10 cellular contexts compared by ENCODE assay signal in the genomic region with DNA sequence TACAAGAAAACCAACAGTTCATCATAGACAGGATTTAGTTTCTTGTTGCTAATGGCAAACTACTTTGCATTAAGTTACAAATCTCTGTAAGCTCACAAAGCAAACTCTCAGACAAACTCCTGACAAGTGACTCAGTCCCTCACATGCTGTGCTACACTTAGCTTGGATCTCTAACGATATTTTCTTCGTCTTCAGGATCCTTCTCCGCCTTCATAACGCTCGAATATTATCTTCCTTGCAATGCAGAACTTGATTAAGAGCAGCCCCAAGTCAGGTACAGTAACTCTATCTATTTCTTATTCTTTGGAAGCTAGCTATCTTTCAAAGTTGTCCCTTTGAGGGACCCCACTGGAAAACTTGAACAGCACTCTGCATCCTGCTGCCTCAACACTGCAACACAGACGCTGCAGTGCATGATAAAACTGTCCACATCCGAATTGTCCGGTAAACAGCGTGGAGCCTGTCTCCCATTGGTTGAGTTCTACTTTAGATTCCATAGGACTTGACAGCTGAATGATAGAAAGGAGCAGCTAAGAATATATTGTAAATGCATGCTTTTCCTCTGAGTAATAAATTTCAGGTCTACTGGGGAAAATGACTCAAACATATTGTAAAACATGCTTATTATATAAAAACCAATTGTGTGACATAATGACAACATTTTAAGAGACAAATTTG.
DNase-seq lines count a peak whose midpoint lies in the region; TF ChIP-seq lines count a peak whose summit lies in the region.
"Had no signal": no experiment of that assay in that cellular context is flagged by ENCODE, and none has a peak within 500 bp of the region (broad histone marks: within the 10 kb centered on the region; RNA-seq: fewer than 3 reads in every experiment).

No MANE protein-coding gene starts in this region.

- peaks cover 82% of the 10 kb centered on the region for H3K4me1 ChIP-seq in Caco-2
- H3K4me1 ChIP-seq in Peyer's patch = peaks cover 0 to 14% (median 0%) of the 10 kb centered on the region in 4 donors

- POLR2A ChIA-PET in Caco-2 (lab: Charles Lee) = no interaction called here

- H3K27me3 Mint-ChIP-seq in Caco-2 (ENCODE audit: insufficient read depth, unreplicated experiment) (no peaks in the 10 kb centered on the region), progenitor cell of endocrine pancreas (peaks cover 10% of the 10 kb centered on the region)

- peak overlapping the region; percentile 62 for H3K4me3 Mint-ChIP-seq in Caco-2 (ENCODE audit: unreplicated experiment)
- H3K4me3 Mint-ChIP-seq in progenitor cell of endocrine pancreas (ENCODE audit: low read depth) = peak overlapping the region; percentile 50

- no peak for TF ChIP-seq POLR2A in Peyer's patch (IDR thresholded peaks at IDR 0.05)

- no peaks in the 10 kb centered on the region for H3K27me3 ChIP-seq in Caco-2 (replicated peaks; ENCODE audit: control insufficient read depth, insufficient read depth, low read length)
- no peaks in the 10 kb centered on the region for H3K27me3 ChIP-seq in WERI-Rb-1 (ENCODE audit: insufficient read depth, low read depth, severe bottlenecking)
- no peaks in the 10 kb centered on the region for H3K27me3 ChIP-seq in Peyer's patch

- H3K9me3 Mint-ChIP-seq in Caco-2 (ENCODE audit: unreplicated experiment) = no peaks in the 10 kb centered on the region
- H3K9me3 Mint-ChIP-seq in progenitor cell of endocrine pancreas (ENCODE audit: low read depth) = peaks cover 2% of the 10 kb centered on the region

- H3K27ac Mint-ChIP-seq in Caco-2 (ENCODE audit: unreplicated experiment) (peak overlapping the region; percentile 64), progenitor cell of endocrine pancreas (peak overlapping the region; percentile 21)

- H3K4me3 ChIP-seq in Caco-2 (ENCODE audit: low read depth, low read length) (no peak overlapping the region), SK-N-MC (peak overlapping the region; percentile 80), WERI-Rb-1 (ENCODE audit: low read depth, low read length) (no peak overlapping the region), Peyer's patch (no peak overlapping the region)

- H3K36me3 Mint-ChIP-seq in Caco-2 (ENCODE audit: insufficient read depth, unreplicated experiment) (peaks cover 21% of the 10 kb centered on the region), progenitor cell of endocrine pancreas (ENCODE audit: insufficient read depth) (peaks cover 4% of the 10 kb centered on the region)

- TF ChIP-seq CTCF in Caco-2 (IDR thresholded peaks at IDR 0.05; ENCODE audit: insufficient read depth in 1 of 2, low read depth in 1 of 2, low read length in 1 of 2, severe bottlenecking in 1 of 2, unreplicated experiment in 1 of 2) = no peak
- no peak for TF ChIP-seq CTCF in progenitor cell of endocrine pancreas (IDR thresholded peaks at IDR 0.05; ENCODE audit: unreplicated experiment)
- no peak for TF ChIP-seq CTCF in WERI-Rb-1 (IDR thresholded peaks at IDR 0.05; ENCODE audit: low read depth, low read length)
- TF ChIP-seq CTCF in Peyer's patch (IDR thresholded peaks at IDR 0.05) = no peak

- H3K9me3 ChIP-seq in Caco-2 = no peaks in the 10 kb centered on the region
- H3K9me3 ChIP-seq in SK-N-MC (ENCODE audit: low read depth, low read length) = no peaks in the 10 kb centered on the region
- H3K9me3 ChIP-seq in WERI-Rb-1 (ENCODE audit: severe bottlenecking) = no peaks in the 10 kb centered on the region
- no peaks in the 10 kb centered on the region for H3K9me3 ChIP-seq in Peyer's patch

- H3K9ac ChIP-seq in SK-N-MC (ENCODE audit: insufficient read length) = peak overlapping the region; percentile 60

- no peak for DNase-seq in Caco-2
- DNase-seq in SK-N-MC (ENCODE audit: low read depth, low spot score) = no peak
- DNase-seq in fibroblast of the conjunctiva (ENCODE audit: low read depth) = peak; percentile 21
- no peak for DNase-seq in progenitor cell of endocrine pancreas (ENCODE audit: low spot score, unreplicated experiment)
- no peak for DNase-seq in WERI-Rb-1
- DNase-seq in AML-193 (lab: John Stamatoyannopoulos, UW) = no peak
- DNase-seq in stimulated activated CD4-positive, alpha-beta T cell treated with anti-CD3 and anti-CD28 coated beads, Interleukin-4, amount 100 ng/mL, for 1 hour = no peak
- no peak for DNase-seq in Peyer's patch
- DNase-seq: DMS79 treated with DMSO at 0.1 percent for 48 hours, NCI-H526 treated with DMSO at 0.1 percent for 48 hours had no signal

- H3K4me1 Mint-ChIP-seq in Caco-2 (ENCODE audit: low read depth, unreplicated experiment) (peaks cover 66% of the 10 kb centered on the region), progenitor cell of endocrine pancreas (ENCODE audit: low read depth) (peaks cover 59% of the 10 kb centered on the region)

- CTCF ChIA-PET in Caco-2 (lab: Charles Lee) = interaction anchor here (1.7 kb wide), 1 partner anchor 21 kb away, joined by 5 read pairs; no protein-coding TSS in a partner anchor

- intact Hi-C loops in Caco-2 (cut with micrococcal nuclease; ENCODE audit: unreplicated experiment) = loop anchor here (5.0 kb wide), 1 partner anchor 1235 kb away; no protein-coding TSS in a partner anchor

- H3K27ac ChIP-seq in SK-N-MC (peak overlapping the region; percentile 93), WERI-Rb-1 (no peak overlapping the region), Peyer's patch (no peak overlapping the region)

- H3K36me3 ChIP-seq in Caco-2 (ENCODE audit: control insufficient read depth, insufficient read depth, low read length) = no peaks in the 10 kb centered on the region
- no peaks in the 10 kb centered on the region for H3K36me3 ChIP-seq in SK-N-MC (ENCODE audit: insufficient read depth, low read length)
- H3K36me3 ChIP-seq in WERI-Rb-1 = no peaks in the 10 kb centered on the region
- no peaks in the 10 kb centered on the region for H3K36me3 ChIP-seq in Peyer's patch

- BruUV-seq in Caco-2 (replicated peaks; lab: Mats Ljungman, UMichigan) = no TSS peak
